15 cellular contexts compared by ENCODE assay signal in the genomic region with DNA sequence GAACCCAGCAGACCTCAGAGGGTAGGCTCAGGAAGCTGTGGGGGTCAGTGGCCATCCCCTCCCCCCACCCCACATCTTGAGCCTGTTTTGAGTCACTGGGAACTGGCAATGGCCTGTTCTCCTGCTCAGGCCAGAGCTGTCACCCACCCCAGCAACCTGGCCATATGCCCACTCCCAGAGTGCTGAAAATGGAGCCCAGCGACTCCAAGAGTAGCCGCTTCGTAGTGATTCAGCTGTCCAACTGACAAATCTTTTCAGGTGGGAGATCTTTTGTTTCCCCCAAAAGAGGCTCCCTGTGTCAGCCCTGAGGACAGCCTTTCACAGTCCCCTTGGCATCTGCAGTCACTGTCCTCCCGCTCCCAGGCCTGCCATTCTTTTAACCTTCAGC. TPM values are rescaled to one million over a fixed set of nuclear protein-coding genes. Genes with fewer than 3 reads are reported as not detected.
"Had no signal": no experiment of that assay in that cellular context is flagged by ENCODE, and none has a peak within 500 bp of the region (broad histone marks: within the 10 kb centered on the region; RNA-seq: fewer than 3 reads in every experiment).

No MANE protein-coding gene starts in this region.

- DNase-seq: activated B cell treated with CpG ODN at 0.5 μM for 24 hours; activated CD4-positive, alpha-beta T cell treated with anti-CD3 and anti-CD28 coated beads for 36 hours; activated CD4-positive, alpha-beta T cell treated with anti-CD3 and anti-CD28 coated beads, Interleukin-2, amount 50 U/mL, for 4 hours; activated naive CD4-positive, alpha-beta T cell treated with Interleukin-2 at 50 U/mL for 16 hours; activated naive CD8-positive, alpha-beta T cell treated with anti-CD3 and anti-CD28 coated beads for 36 hours; activated T-cell treated with anti-CD3 and anti-CD28 coated beads, Interleukin-2, amount 50 U/mL, for 48 hours; esophagus squamous epithelium; gastrocnemius medialis; left cardiac atrium; mesenchymal stem cell; nephron progenitor cell; stimulated activated CD4-positive, alpha-beta T cell treated with anti-CD3 and anti-CD28 coated beads, Interleukin-1b, Interleukin-23, amount 100 ng/mL, for 48 hours; T1000; tibial artery had no signal

- ATAC-seq: activated CD4-positive, alpha-beta T cell treated with anti-CD3 and anti-CD28 coated beads for 36 hours; gastrocnemius medialis; left cardiac atrium had no signal

RNA-seq across cellular contexts. Expression of a gene that starts 32.4 kb away (rescaled TPM):
- total RNA-seq: activated B cell treated with CpG ODN at 0.5 μM for 24 hours; activated CD4-positive, alpha-beta T cell treated with anti-CD3 and anti-CD28 coated beads for 36 hours; activated naive CD8-positive, alpha-beta T cell treated with anti-CD3 and anti-CD28 coated beads for 36 hours; progenitor cell of endocrine pancreas had no signal
